8 cellular contexts compared by ENCODE assay signal in the genomic region with DNA sequence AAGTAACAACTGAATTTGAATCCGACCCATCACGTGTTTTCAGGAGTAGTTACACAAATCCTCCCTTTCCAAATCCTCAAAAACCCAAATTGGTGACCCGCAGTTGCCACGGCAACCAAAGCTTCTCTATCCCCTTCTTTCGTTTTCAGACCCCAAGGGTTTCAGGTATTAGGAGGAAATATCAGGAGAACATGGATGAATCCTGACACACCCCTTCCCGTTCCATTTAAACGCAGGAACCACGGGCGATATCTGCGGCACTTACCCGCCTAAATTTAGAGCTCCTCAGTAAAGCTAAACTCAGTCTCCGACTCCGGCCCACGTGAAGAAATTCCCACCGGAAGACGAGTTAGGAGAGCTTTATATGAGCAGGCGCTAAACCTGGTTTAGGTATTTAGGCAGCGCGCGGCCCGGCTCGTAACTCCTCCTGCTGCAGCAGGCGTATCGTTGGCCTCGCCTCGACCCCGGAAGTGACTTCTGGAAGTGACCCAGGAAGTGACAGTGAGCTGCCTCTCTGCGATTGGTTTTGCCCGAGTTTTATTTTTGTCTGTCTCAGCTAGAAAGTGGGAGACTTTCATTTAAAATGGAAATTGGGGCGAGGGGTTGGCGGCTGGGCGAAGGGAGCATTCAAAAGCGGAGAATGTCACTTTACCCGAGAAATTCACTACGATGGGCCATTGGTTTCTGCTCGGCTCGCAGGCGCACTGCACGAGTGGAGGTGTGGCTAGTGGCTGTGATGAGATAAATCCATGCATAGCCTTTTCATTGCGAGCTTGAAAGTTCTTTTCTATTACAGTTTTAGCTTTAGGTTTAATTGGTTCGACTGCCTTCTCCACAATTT. TPM values are rescaled to one million over a fixed set of nuclear protein-coding genes. Genes with fewer than 3 reads are reported as not detected.
DNase-seq lines count a peak whose midpoint lies in the region; ATAC-seq lines count a peak whose summit lies in the region.

A gene (minus strand): TSS at position 472 of the 841 bp plus-strand sequence.

- CTCF ChIA-PET in activated CD4-positive, alpha-beta T cell treated with anti-CD3 and anti-CD28 coated beads, Interleukin-2, amount 10 ng/mL, durations not matched to agents 7 days and 5 days (lab: Charles Lee) = interaction anchor here (0.6 to 1.4 kb wide), 5 partner anchors 8 to 500 kb away, joined by 3 read pairs; no protein-coding TSS in a partner anchor

- H3K4me3 Mint-ChIP-seq in activated CD4-positive, alpha-beta T cell treated with anti-CD3 and anti-CD28 coated beads, Interleukin-2, amount 10 ng/mL, durations not matched to agents 7 days and 5 days = peak within 1 kb of the TSS; percentile 93
- H3K4me3 Mint-ChIP-seq in dendritic cell treated with granulocyte-macrophage colony-stimulating factor and Interleukin-4, amounts not matched to agents 40 ng/mL and 50 ng/mL, for 4 days = peak within 1 kb of the TSS; percentile 89

- peaks cover 43% of the 10 kb centered on the region for H3K4me1 Mint-ChIP-seq in activated CD4-positive, alpha-beta T cell treated with anti-CD3 and anti-CD28 coated beads, Interleukin-2, amount 10 ng/mL, durations not matched to agents 7 days and 5 days
- H3K4me1 Mint-ChIP-seq in dendritic cell treated with granulocyte-macrophage colony-stimulating factor and Interleukin-4, amounts not matched to agents 40 ng/mL and 50 ng/mL, for 4 days (ENCODE audit: low read depth) = peaks cover 25% of the 10 kb centered on the region

- intact Hi-C loops in dendritic cell treated with granulocyte-macrophage colony-stimulating factor and Interleukin-4, amounts not matched to agents 40 ng/mL and 50 ng/mL, for 4 days (cut with micrococcal nuclease) = loop anchor here (1.0 to 2.0 kb wide), 2 partner anchors 27 to 55 kb away; no protein-coding TSS in a partner anchor

- peak within 1 kb of the TSS; percentile 98 for H3K27ac Mint-ChIP-seq in activated CD4-positive, alpha-beta T cell treated with anti-CD3 and anti-CD28 coated beads, Interleukin-2, amount 10 ng/mL, durations not matched to agents 7 days and 5 days
- H3K27ac Mint-ChIP-seq in dendritic cell treated with granulocyte-macrophage colony-stimulating factor and Interleukin-4, amounts not matched to agents 40 ng/mL and 50 ng/mL, for 4 days = peak within 1 kb of the TSS; percentile 93

- peak within 1 kb of the TSS; percentile 72 to 87 (median 81) for H3K9ac ChIP-seq in BLaER1 treated with 17β-estradiol and CSF1 and Interleukin-3, amounts not matched to agents 10 nM and 100 nM

- H3K9me3 ChIP-seq in BLaER1 treated with 17β-estradiol and CSF1 and Interleukin-3, amounts not matched to agents 10 nM and 100 nM (replicated peaks in 1 of 11) = no peaks in the 10 kb centered on the region

- H3K4me3 ChIP-seq in BLaER1 treated with 17β-estradiol and CSF1 and Interleukin-3, amounts not matched to agents 10 nM and 100 nM = peak within 1 kb of the TSS; percentile 71 to 86 (median 79)

- H3K27me3 Mint-ChIP-seq in activated CD4-positive, alpha-beta T cell treated with anti-CD3 and anti-CD28 coated beads, Interleukin-2, amount 10 ng/mL, durations not matched to agents 7 days and 5 days = peaks cover 2% of the 10 kb centered on the region
- peaks cover 2% of the 10 kb centered on the region for H3K27me3 Mint-ChIP-seq in dendritic cell treated with granulocyte-macrophage colony-stimulating factor and Interleukin-4, amounts not matched to agents 40 ng/mL and 50 ng/mL, for 4 days

- peaks cover 30 to 50% (median 44%) of the 10 kb centered on the region in 10 experiments for H3K4me1 ChIP-seq in BLaER1 treated with 17β-estradiol and CSF1 and Interleukin-3, amounts not matched to agents 10 nM and 100 nM

- peaks cover 9% of the 10 kb centered on the region for H3K36me3 Mint-ChIP-seq in activated CD4-positive, alpha-beta T cell treated with anti-CD3 and anti-CD28 coated beads, Interleukin-2, amount 10 ng/mL, durations not matched to agents 7 days and 5 days (ENCODE audit: low read depth)
- H3K36me3 Mint-ChIP-seq in dendritic cell treated with granulocyte-macrophage colony-stimulating factor and Interleukin-4, amounts not matched to agents 40 ng/mL and 50 ng/mL, for 4 days (ENCODE audit: low read depth) = peaks cover 29% of the 10 kb centered on the region

- peak within 1 kb of the TSS; percentile 74 to 92 (median 81) for H3K27ac ChIP-seq in BLaER1 treated with 17β-estradiol and CSF1 and Interleukin-3, amounts not matched to agents 10 nM and 100 nM

- H3K27me3 ChIP-seq in BLaER1 treated with 17β-estradiol and CSF1 and Interleukin-3, amounts not matched to agents 10 nM and 100 nM = no peaks in the 10 kb centered on the region

- peak; percentile 62 for DNase-seq in GM19240 (ENCODE audit: insufficient read length, low spot score)
- DNase-seq in NCI-H748 (lab: John Stamatoyannopoulos, UW; ENCODE audit: unreplicated experiment) = peak; percentile 85
- DNase-seq in activated CD4-positive, alpha-beta T cell treated with anti-CD3 and anti-CD28 coated beads, Interleukin-2, amount 10 ng/mL, durations not matched to agents 7 days and 5 days = peak; percentile 92
- peak; percentile 90 for DNase-seq in left lobe of liver (ENCODE audit: low spot score)
- DNase-seq in stimulated activated CD4-positive, alpha-beta T cell treated with anti-CD3 and anti-CD28 coated beads, Interleukin-2, amount 100 ng/mL, for 4 hours (ENCODE audit: low read depth) = peak; percentile 80

- no peaks in the 10 kb centered on the region for H3K9me3 Mint-ChIP-seq in activated CD4-positive, alpha-beta T cell treated with anti-CD3 and anti-CD28 coated beads, Interleukin-2, amount 10 ng/mL, durations not matched to agents 7 days and 5 days
- H3K9me3 Mint-ChIP-seq in dendritic cell treated with granulocyte-macrophage colony-stimulating factor and Interleukin-4, amounts not matched to agents 40 ng/mL and 50 ng/mL, for 4 days = no peaks in the 10 kb centered on the region

- POLR2A ChIA-PET in activated CD4-positive, alpha-beta T cell treated with anti-CD3 and anti-CD28 coated beads, Interleukin-2, amount 10 ng/mL, durations not matched to agents 7 days and 5 days (lab: Charles Lee) = interaction anchor here (0.5 kb wide), 1 partner anchor 1222 kb away, joined by 5 read pairs; no protein-coding TSS in a partner anchor

- H3K4me2 ChIP-seq in BLaER1 treated with 17β-estradiol and CSF1 and Interleukin-3, amounts not matched to agents 10 nM and 100 nM = peak within 1 kb of the TSS; percentile 81 to 100 (median 89)

- ATAC-seq in HG03457 (IDR thresholded peaks at IDR 0.05; ENCODE audit: unreplicated experiment) (peak; percentile 98), left lobe of liver (peak; percentile 99)

- peaks cover 17 to 37% (median 28%) of the 10 kb centered on the region in 11 experiments for H3K36me3 ChIP-seq in BLaER1 treated with 17β-estradiol and CSF1 and Interleukin-3, amounts not matched to agents 10 nM and 100 nM

- no peaks in the 10 kb centered on the region for H4K20me1 ChIP-seq in BLaER1 treated with 17β-estradiol and CSF1 and Interleukin-3, amounts not matched to agents 10 nM and 100 nM

RNA-seq across cellular contexts. Expression of the gene that starts here (rescaled TPM):
- 10 to 100 TPM in 1 of 2 experiments, 1 to 10 TPM in 1; 10.0 to 10.6 TPM for total RNA-seq in activated CD4-positive, alpha-beta T cell treated with anti-CD3 and anti-CD28 coated beads, Interleukin-2, amount 10 ng/mL, durations not matched to agents 7 days and 5 days
- total RNA-seq in left lobe of liver = 2.2 TPM

Comparison
In these comparisons a context has a peak if more than half of its experiments do, and no peak if none do; other contexts are left out.
1. Peak in every context shown above with its lines: DNase-seq, ATAC-seq, H3K4me3 ChIP-seq and H3K27ac ChIP-seq.